In the genomic region with DNA sequence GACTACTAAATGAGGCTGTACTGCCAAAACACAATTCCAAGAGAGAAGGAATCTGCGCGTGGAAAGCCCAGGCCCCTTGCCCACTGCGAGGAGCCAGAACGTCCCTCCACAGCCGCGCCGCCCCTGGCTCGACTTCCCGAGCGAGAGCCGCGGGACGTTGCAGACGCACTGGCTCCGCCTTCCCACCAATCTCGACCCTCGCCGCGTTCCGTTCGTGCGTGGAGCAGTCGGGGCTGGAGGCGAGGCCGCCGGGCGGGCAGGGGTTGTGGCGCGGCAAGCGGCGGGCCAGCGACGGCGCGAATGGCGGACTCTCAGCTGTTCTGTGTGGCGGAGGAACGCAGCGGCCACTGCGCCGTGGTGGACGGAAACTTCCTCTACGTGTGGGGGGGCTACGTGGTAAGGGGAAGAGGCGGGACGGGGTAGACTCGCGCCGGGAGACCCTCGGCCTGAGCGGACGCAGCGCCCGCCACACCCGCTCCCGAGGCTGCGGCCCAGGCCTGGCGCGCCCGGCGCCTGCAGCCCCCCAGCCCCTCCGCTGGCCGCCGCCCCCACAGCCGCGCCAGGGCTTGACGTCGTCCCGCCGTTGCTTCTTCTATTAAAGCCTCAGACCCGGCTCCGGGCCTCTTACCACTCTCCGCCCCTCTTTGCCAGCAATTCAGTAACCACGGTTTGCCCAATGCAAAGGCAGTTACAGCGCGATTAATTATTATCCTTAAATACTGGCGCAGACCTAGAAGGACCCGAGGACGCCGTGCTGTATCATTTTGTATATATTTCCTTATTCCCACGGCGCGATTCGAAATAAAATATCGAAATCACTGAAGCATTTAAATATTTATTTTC, we compare ENCODE assay signal across 8 cellular contexts. TPM values are rescaled to one million over a fixed set of nuclear protein-coding genes. Genes with fewer than 3 reads are reported as not detected.
DNase-seq lines count a peak whose midpoint lies in the region; ATAC-seq and TF ChIP-seq lines count a peak whose summit lies in the region.

Gene KLHDC1 (plus strand): TSS at position 226 of the 843 bp plus-strand sequence. CDS start 75 bp downstream, at position 301.

- peak within 1 kb of the TSS; percentile 85 to 91 (median 86) for H3K4me3 Mint-ChIP-seq in IgD-negative memory B cell
- peak within 1 kb of the TSS; percentile 74 to 94 (median 90) for H3K4me3 Mint-ChIP-seq in naive thymus-derived CD8-positive, alpha-beta T cell
- peak within 1 kb of the TSS; percentile 73 for H3K4me3 Mint-ChIP-seq in stimulated activated memory B cell treated with anti-CD40 and anti-IgM and Interleukin-4, amounts not matched to agents 10 μg/mL and 1 μg/mL and 100 μg/mL, for 72 hours

- peak within 1 kb of the TSS; percentile 70 for H3K4me2 ChIP-seq in fibroblast of lung (ENCODE audit: extremely low read depth, insufficient read depth, low read length)

- POLR2A ChIA-PET in Panc1 (lab: Charles Lee): interaction anchor here (0.6 kb wide), 1 partner anchor 65 kb away, joined by 5 read pairs; no protein-coding TSS in a partner anchor
- POLR2A ChIA-PET in naive thymus-derived CD8-positive, alpha-beta T cell (lab: Charles Lee): interaction anchor here (0.6 to 2.7 kb wide), 10 partner anchors 59 to 199 kb away, joined by 3 to 19 read pairs (median 6); partner anchors contain the start of genes ARF6, DNAAF2, KLHDC2 and MGAT2

- H3K9ac ChIP-seq in fibroblast of lung (ENCODE audit: insufficient read depth, low read length): peak within 1 kb of the TSS; percentile 82

- intact Hi-C loops in Panc1 (cut with micrococcal nuclease; ENCODE audit: unreplicated experiment): loop anchor here (5.0 kb wide), 1 partner anchor 74 kb away; the partner anchor contains the start of gene KLHDC2

- TF ChIP-seq CTCF in Panc1 (IDR thresholded peaks at IDR 0.05): no peak
- no peak for TF ChIP-seq CTCF in fibroblast of lung (conservative IDR thresholded peaks at IDR 0.05 in 1 of 2, IDR thresholded peaks at IDR 0.05 in 1 of 2; ENCODE audit: low read depth in 1 of 2, low read length in 2 of 2)

- ATAC-seq in GM21528 (IDR thresholded peaks at IDR 0.05; ENCODE audit: low FRiP score, unreplicated experiment): peak; percentile 67
- peak; percentile 79 for ATAC-seq in Panc1
- ATAC-seq in naive thymus-derived CD8-positive, alpha-beta T cell: peak; percentile 87 to 91
- peak; percentile 86 for ATAC-seq in stimulated activated memory B cell treated with anti-CD40 and anti-IgM and Interleukin-4, amounts not matched to agents 10 μg/mL and 1 μg/mL and 100 μg/mL, for 72 hours

- H3K4me3 ChIP-seq in Panc1 (ENCODE audit: low read depth in 2 of 2, low read length in 2 of 2) (peak within 1 kb of the TSS; percentile 60 to 72), fibroblast of lung (replicated peaks in 1 of 4; ENCODE audit: control extremely low read depth in 1 of 4, insufficient read depth in 1 of 4, low read depth in 3 of 4, low read length in 4 of 4) (peak within 1 kb of the TSS; percentile 65 to 73 (median 72))

- peaks cover 12% of the 10 kb centered on the region for H3K4me1 ChIP-seq in Panc1 (ENCODE audit: control insufficient read depth, insufficient read depth, low read length)
- H3K4me1 ChIP-seq in fibroblast of lung (ENCODE audit: control insufficient read depth, extremely low read depth, insufficient read depth, low read length): no peaks in the 10 kb centered on the region

- DNase-seq in DMS114 treated with DMSO at 0.1 percent for 48 hours (lab: John Stamatoyannopoulos, UW; ENCODE audit: unreplicated experiment) (peak; percentile 49), Panc1 (ENCODE audit: low read depth, low spot score) (no peak), fibroblast of lung (ENCODE audit: low read depth in 2 of 2) (peak; percentile 76 to 78)
- peak; percentile 62 to 66 for DNase-seq in activated T-helper 1 cell treated with anti-CD3 and anti-CD28 coated beads, Interleukin-2, amount 50 U/mL, for 16 hours (ENCODE audit: low read depth in 1 of 2, low spot score in 1 of 2)
- DNase-seq in naive thymus-derived CD8-positive, alpha-beta T cell: peak; percentile 67 to 88 (median 78)

- no peaks in the 10 kb centered on the region for H3K27me3 ChIP-seq in Panc1 (ENCODE audit: control insufficient read depth, insufficient read depth, low read length)
- H3K27me3 ChIP-seq in fibroblast of lung (ENCODE audit: control insufficient read depth, insufficient read depth, low read length): no peaks in the 10 kb centered on the region

- no peaks in the 10 kb centered on the region for H3K36me3 Mint-ChIP-seq in IgD-negative memory B cell
- no peaks in the 10 kb centered on the region for H3K36me3 Mint-ChIP-seq in naive thymus-derived CD8-positive, alpha-beta T cell
- no peaks in the 10 kb centered on the region for H3K36me3 Mint-ChIP-seq in stimulated activated memory B cell treated with anti-CD40 and anti-IgM and Interleukin-4, amounts not matched to agents 10 μg/mL and 1 μg/mL and 100 μg/mL, for 72 hours

- H3K36me3 ChIP-seq in Panc1 (ENCODE audit: control insufficient read depth, insufficient read depth, low read length) (no peaks in the 10 kb centered on the region), fibroblast of lung (ENCODE audit: control insufficient read depth, insufficient read depth, low read length) (no peaks in the 10 kb centered on the region)

- H3K27me3 Mint-ChIP-seq in IgD-negative memory B cell: no peaks in the 10 kb centered on the region
- H3K27me3 Mint-ChIP-seq in naive thymus-derived CD8-positive, alpha-beta T cell: no peaks in the 10 kb centered on the region
- no peaks in the 10 kb centered on the region for H3K27me3 Mint-ChIP-seq in stimulated activated memory B cell treated with anti-CD40 and anti-IgM and Interleukin-4, amounts not matched to agents 10 μg/mL and 1 μg/mL and 100 μg/mL, for 72 hours

- peak within 1 kb of the TSS; percentile 37 to 93 (median 80) for H3K27ac Mint-ChIP-seq in IgD-negative memory B cell
- H3K27ac Mint-ChIP-seq in naive thymus-derived CD8-positive, alpha-beta T cell: peak within 1 kb of the TSS; percentile 66 to 98 (median 93)
- peak within 1 kb of the TSS; percentile 76 for H3K27ac Mint-ChIP-seq in stimulated activated memory B cell treated with anti-CD40 and anti-IgM and Interleukin-4, amounts not matched to agents 10 μg/mL and 1 μg/mL and 100 μg/mL, for 72 hours

- H2AFZ ChIP-seq in fibroblast of lung (ENCODE audit: low read length): peak within 1 kb of the TSS; percentile 50

- no peaks in the 10 kb centered on the region for H3K79me2 ChIP-seq in fibroblast of lung (ENCODE audit: control insufficient read depth, insufficient read depth, low read length)

- no peaks in the 10 kb centered on the region for H3K9me3 Mint-ChIP-seq in IgD-negative memory B cell
- H3K9me3 Mint-ChIP-seq in naive thymus-derived CD8-positive, alpha-beta T cell: no peaks in the 10 kb centered on the region
- no peaks in the 10 kb centered on the region for H3K9me3 Mint-ChIP-seq in stimulated activated memory B cell treated with anti-CD40 and anti-IgM and Interleukin-4, amounts not matched to agents 10 μg/mL and 1 μg/mL and 100 μg/mL, for 72 hours

- H3K27ac ChIP-seq in Panc1 (ENCODE audit: low read length) (peak within 1 kb of the TSS; percentile 93), fibroblast of lung (ENCODE audit: insufficient read depth, low read length) (peak within 1 kb of the TSS; percentile 83)

- no TSS peak for BruUV-seq in Panc1 (replicated peaks; lab: Mats Ljungman, UMichigan)

- in situ Hi-C loops in Panc1 (cut with HindIII; ENCODE audit: low pct_unique_long_range_greater_than_20kb, low sequenced_read_pairs): no loop called here

- H3K4me1 Mint-ChIP-seq in IgD-negative memory B cell: peaks cover 13 to 25% (median 14%) of the 10 kb centered on the region in 3 donors
- H3K4me1 Mint-ChIP-seq in naive thymus-derived CD8-positive, alpha-beta T cell: peaks cover 2 to 54% (median 40%) of the 10 kb centered on the region in 4 donors
- H3K4me1 Mint-ChIP-seq in stimulated activated memory B cell treated with anti-CD40 and anti-IgM and Interleukin-4, amounts not matched to agents 10 μg/mL and 1 μg/mL and 100 μg/mL, for 72 hours: peaks cover 26% of the 10 kb centered on the region

- H3K9me3 ChIP-seq in Panc1 (ENCODE audit: control insufficient read depth, insufficient read depth, low read depth, low read length) (no peaks in the 10 kb centered on the region), fibroblast of lung (ENCODE audit: control insufficient read depth, insufficient read depth, low read depth, low read length) (no peaks in the 10 kb centered on the region)

- no peaks in the 10 kb centered on the region for H4K20me1 ChIP-seq in fibroblast of lung (ENCODE audit: control insufficient read depth, extremely low read depth, insufficient read depth, low read length)

- CTCF ChIA-PET in Panc1 (lab: Charles Lee): interaction anchor here (0.6 kb wide), 1 partner anchor 165 kb away, joined by 3 read pairs; no protein-coding TSS in a partner anchor

RNA-seq across cellular contexts. Expression of gene KLHDC1, which starts in this region (rescaled TPM):
- polyA plus RNA-seq in IgD-negative memory B cell: 2.6 TPM
- 1.3 TPM for total RNA-seq in Panc1 (2021; ENCODE audit: unreplicated experiment)
- 3.7 TPM for polyA plus RNA-seq in Panc1 (2012; ENCODE audit: insufficient read length)
- 5.4 and 5.8 TPM in 2 replicates for total RNA-seq in fibroblast of lung
- polyA plus RNA-seq in fibroblast of lung: 0.51 and 0.85 TPM in 2 replicates
- polyA plus RNA-seq in fibroblast of lung (2012): 1.1 and 1.2 TPM in 2 replicates
- polyA minus RNA-seq in fibroblast of lung (ENCODE audit: low replicate concordance): 0.07 TPM in 1 of 2 replicates, not detected in the other
- 10 to 100 TPM; 18.2 to 19.3 TPM for total RNA-seq in naive thymus-derived CD8-positive, alpha-beta T cell
- 1 to 10 TPM; 2.6 to 9.0 (median 3.2) TPM for polyA plus RNA-seq in naive thymus-derived CD8-positive, alpha-beta T cell
